Comparison of ENCODE assay signal across 8 cellular contexts in genomic region chr14:90382491-90383125, GRCh38. TPM values are rescaled to one million over a fixed set of nuclear protein-coding genes. Genes with fewer than 3 reads are reported as not detected.
DNase-seq lines count a peak whose midpoint lies in the region; ATAC-seq and TF ChIP-seq lines count a peak whose summit lies in the region.

No MANE protein-coding gene starts in this region.

- DNase-seq in AG04450 (ENCODE audit: low read depth, low spot score) (no peak), HL-60 (ENCODE audit: low read depth in 1 of 2, low spot score in 1 of 2) (peak; percentile 47), RWPE2 (ENCODE audit: low spot score) (no peak), amniotic epithelial cell (ENCODE audit: low read depth) (peak; percentile 84), hepatic stellate cell (ENCODE audit: low spot score) (peak; percentile 47), retinal pigment epithelial cell (ENCODE audit: low read depth) (peak; percentile 44), HuH-7.5 (ENCODE audit: low spot score) (no peak)

- no peaks in the 10 kb centered on the region for H3K27me3 ChIP-seq in AG04450 (ENCODE audit: control insufficient read depth, insufficient read depth, low read length)
- no peaks in the 10 kb centered on the region for H3K27me3 ChIP-seq in HL-60 (ENCODE audit: insufficient read depth, poor library complexity, severe bottlenecking)
- H3K27me3 ChIP-seq in RWPE2 (ENCODE audit: insufficient read depth, poor library complexity, severe bottlenecking) = no peaks in the 10 kb centered on the region

- H3K36me3 ChIP-seq in RWPE2 (ENCODE audit: low read depth) = no peaks in the 10 kb centered on the region

- CTCF ChIA-PET in AG04450 (lab: Charles Lee) = interaction anchor here (0.5 to 2.2 kb wide), 4 partner anchors 81 to 790 kb away, joined by 3 to 8 read pairs (median 4); no protein-coding TSS in a partner anchor

- H3K27ac ChIP-seq in AG04450 (ENCODE audit: low read depth, low read length) (peak overlapping the region; percentile 100), HL-60 (replicated peaks) (peak overlapping the region; percentile 95), RWPE2 (ENCODE audit: poor library complexity, severe bottlenecking) (peak overlapping the region; percentile 71)

- ATAC-seq in GM19023 (IDR thresholded peaks at IDR 0.05; ENCODE audit: unreplicated experiment) (peak; percentile 12), RWPE2 (ENCODE audit: low read depth) (peak; percentile 14)

- no peak for TF ChIP-seq CTCF in AG04450 (IDR thresholded peaks at IDR 0.05; ENCODE audit: low read depth, low read length)
- TF ChIP-seq CTCF in HL-60 (IDR thresholded peaks at IDR 0.05; ENCODE audit: insufficient read depth, low read length) = no peak
- no peak for TF ChIP-seq CTCF in RWPE2 (IDR thresholded peaks at IDR 0.05; ENCODE audit: poor library complexity, severe bottlenecking)
- no peak for TF ChIP-seq CTCF in retinal pigment epithelial cell (conservative IDR thresholded peaks at IDR 0.05; ENCODE audit: low read depth, low read length)

- POLR2A ChIA-PET in AG04450 (lab: Yijun Ruan, JAX) = interaction anchor here (0.9 to 2.7 kb wide), 3 partner anchors 13 to 126 kb away, joined by 3 to 25 read pairs (median 3); partner anchors contain the start of genes CALM1 and PSMC1

- H3K9me3 ChIP-seq in AG04450 (ENCODE audit: control insufficient read depth, insufficient read depth, low read length) (no peaks in the 10 kb centered on the region), RWPE2 (ENCODE audit: severe bottlenecking) (no peaks in the 10 kb centered on the region)

- H3K4me1 ChIP-seq in RWPE2 (ENCODE audit: insufficient read depth, poor library complexity, severe bottlenecking) = peaks cover 18% of the 10 kb centered on the region

- H3K4me3 ChIP-seq in AG04450 (ENCODE audit: low read depth, low read length) = peak overlapping the region; percentile 70
- H3K4me3 ChIP-seq in HL-60 (replicated peaks; ENCODE audit: insufficient read depth, low read length) = peak overlapping the region; percentile 57
- peak overlapping the region; percentile 66 for H3K4me3 ChIP-seq in RWPE2 (ENCODE audit: severe bottlenecking)
- peak overlapping the region; percentile 80 for H3K4me3 ChIP-seq in retinal pigment epithelial cell (ENCODE audit: low read length)

RNA-seq across cellular contexts. Expression of gene CALM1, which starts 14.2 kb away (rescaled TPM):
- 378 and 549 TPM in 2 replicates for polyA plus RNA-seq in AG04450 (2011; rRNA removed)
- 228 and 322 TPM in 2 replicates for polyA minus RNA-seq in AG04450 (2011; rRNA and poly(A)+ RNA removed)

RNA-seq across cellular contexts. Expression of gene NRDE2, which starts 50.9 kb away (rescaled TPM):
- polyA plus RNA-seq in AG04450 (2011; rRNA removed) = 6.9 and 7.3 TPM in 2 replicates
- 14.0 and 17.5 TPM in 2 replicates for polyA minus RNA-seq in AG04450 (2011; rRNA and poly(A)+ RNA removed)

Comparison
In these comparisons a context has a peak if more than half of its experiments do, and no peak if none do; other contexts are left out.
1. DNase-seq: peak in HL-60 (2 of 2), amniotic epithelial cell (single experiment), hepatic stellate cell (single experiment) and retinal pigment epithelial cell (single experiment); none in AG04450 (single experiment), RWPE2 (single experiment) and HuH-7.5 (single experiment).
2. Peak in every context shown above with its lines, with median percentiles within 50 percentile points of each other: H3K27ac ChIP-seq and H3K4me3 ChIP-seq.